In genomic region chr14:103103461-103104388, GRCh38 we compare ENCODE assay signal across 1 cellular context.
A peak's percentile ranks its signal among the peaks of the same experiment; 100 is the strongest.
TF ChIP-seq lines count a peak whose summit lies in the region.

No MANE protein-coding gene starts in this region.

TF ChIP-seq in HepG2, 621 proteins besides CTCF, POLR2A, EP300 and RAD21 (continued from another document):
- TF ChIP-seq HNF1A (IDR thresholded peaks at IDR 0.05; ENCODE audit: low read depth) (no peak), HNF1A (CRISPR knock-in tag; IDR thresholded peaks at IDR 0.05; ENCODE audit: borderline replicate concordance) (peak; percentile 55; the same call in 1 of the 2 replicates), KLF13 (CRISPR knock-in tag; IDR thresholded peaks at IDR 0.05) (no peak), ZNF180 (CRISPR knock-in tag; IDR thresholded peaks at IDR 0.05; ENCODE audit: borderline replicate concordance, low read depth) (no peak), KLF6 (CRISPR knock-in tag; IDR thresholded peaks at IDR 0.05) (no peak; the same call in 1 of the 2 replicates), ZNF773 (CRISPR knock-in tag; IDR thresholded peaks at IDR 0.05; ENCODE audit: borderline replicate concordance) (no peak; the same call in 1 of the 2 replicates), NAIF1 (CRISPR knock-in tag; IDR thresholded peaks at IDR 0.05; ENCODE audit: borderline replicate concordance) (no peak), HNRNPUL1 (IDR thresholded peaks at IDR 0.05; ENCODE audit: low read depth, low read length) (no peak), ZNF549 (CRISPR knock-in tag; IDR thresholded peaks at IDR 0.05) (no peak), MYC (CRISPR knock-in tag; IDR thresholded peaks at IDR 0.05; ENCODE audit: borderline replicate concordance) (peak; percentile 65), ZNF768 (CRISPR knock-in tag; IDR thresholded peaks at IDR 0.05) (no peak; the same call in 1 of the 2 replicates), ZNF781 (CRISPR knock-in tag; IDR thresholded peaks at IDR 0.05; ENCODE audit: borderline replicate concordance, not compliant biosample characterization) (peak; percentile 60), PAX8 (CRISPR knock-in tag; IDR thresholded peaks at IDR 0.05; ENCODE audit: borderline replicate concordance) (peak; percentile 28; the same call in 1 of the 2 replicates), ZKSCAN1 (IDR thresholded peaks at IDR 0.05; ENCODE audit: low read length) (no peak), ZNF746 (CRISPR knock-in tag; IDR thresholded peaks at IDR 0.05) (peak; percentile 54; the same call in 1 of the 2 replicates), SMAD9 (CRISPR knock-in tag; IDR thresholded peaks at IDR 0.05) (no peak), ZNF724P (CRISPR knock-in tag; IDR thresholded peaks at IDR 0.05; ENCODE audit: borderline replicate concordance) (peak; percentile 79; the same call in 1 of the 2 replicates), RFX1 (IDR thresholded peaks at IDR 0.05) (no peak), CHD2 (IDR thresholded peaks at IDR 0.05; ENCODE audit: low read depth, low read length) (no peak), HOXA5 (CRISPR knock-in tag; IDR thresholded peaks at IDR 0.05) (no peak), TMF1 (CRISPR knock-in tag; IDR thresholded peaks at IDR 0.05; ENCODE audit: low read depth) (no peak; the same call in 1 of the 2 replicates), ZNF282 (IDR thresholded peaks at IDR 0.05; ENCODE audit: partially characterized antibody) (no peak), ZSCAN21 (CRISPR knock-in tag; IDR thresholded peaks at IDR 0.05; ENCODE audit: borderline replicate concordance) (peak; percentile 82), MYNN (CRISPR knock-in tag; IDR thresholded peaks at IDR 0.05; ENCODE audit: low read depth) (no peak), SP4 (CRISPR knock-in tag; IDR thresholded peaks at IDR 0.05) (peak; percentile 77; the same call in 1 of the 2 replicates), U2AF2 (IDR thresholded peaks at IDR 0.05; ENCODE audit: low read depth, low read length) (no peak; the same call in 1 of the 2 replicates), CREM (IDR thresholded peaks at IDR 0.05) (peak; percentile 40; the same call in 1 of the 2 replicates), CREM (CRISPR knock-in tag; IDR thresholded peaks at IDR 0.05) (no peak), LCORL (IDR thresholded peaks at IDR 0.05) (no peak), LCORL (CRISPR knock-in tag; IDR thresholded peaks at IDR 0.05) (peak; percentile 98), FOXK2 (IDR thresholded peaks at IDR 0.05) (peak; percentile 52; the same call in 1 of the 2 replicates), ZNF468 (CRISPR knock-in tag; IDR thresholded peaks at IDR 0.05) (no peak), ZNF792 (CRISPR knock-in tag; IDR thresholded peaks at IDR 0.05) (no peak), CBX1 (IDR thresholded peaks at IDR 0.05; ENCODE audit: low read depth) (peak; percentile 14), KAT7 (CRISPR knock-in tag; IDR thresholded peaks at IDR 0.05; ENCODE audit: borderline replicate concordance) (no peak), ZKSCAN8 (CRISPR knock-in tag; IDR thresholded peaks at IDR 0.05; ENCODE audit: borderline replicate concordance) (peak; percentile 43; the same call in 1 of the 2 replicates), NCOA1 (CRISPR knock-in tag; IDR thresholded peaks at IDR 0.05) (peak; percentile 87; the same call in 1 of the 2 replicates), ZSCAN12 (CRISPR knock-in tag; IDR thresholded peaks at IDR 0.05) (no peak)
